8 cellular contexts compared by ENCODE assay signal in genomic region chr1:9942939-9943807, GRCh38. TPM values are rescaled to one million over a fixed set of nuclear protein-coding genes. Genes with fewer than 3 reads are reported as not detected.
DNase-seq lines count a peak whose midpoint lies in the region; ATAC-seq, FAIRE-seq and TF ChIP-seq lines count a peak whose summit lies in the region.

TSS of gene LZIC (minus strand) at chr1:9943391. CDS start at chr1:9936619, 6,772 bp downstream.
TSS of gene NMNAT1 (plus strand) at chr1:9943475. CDS start at chr1:9972074, 28,599 bp downstream.

- DNase-seq in BE2C (peak; percentile 84), GM19239 (ENCODE audit: insufficient read length, low spot score) (peak; percentile 74), NCI-H526 (lab: John Stamatoyannopoulos, UW) (peak; percentile 27 to 90), coronary artery (ENCODE audit: low spot score) (peak; percentile 94), left kidney (ENCODE audit: low read depth, low spot score) (peak; percentile 97)
- peak; percentile 98 for DNase-seq in activated CD4-positive, alpha-beta T cell treated with anti-CD3 and anti-CD28 coated beads, Interleukin-2, amount 10 ng/mL, durations not matched to agents 24 days and 14 days
- DNase-seq in stimulated activated CD4-positive, alpha-beta T cell treated with anti-CD3 and anti-CD28 coated beads, Interleukin-1b, Interleukin-23, amount 100 ng/mL, for 4 hours (ENCODE audit: low read depth in 2 of 2) = peak; percentile 77 to 82

- peaks cover 11% of the 10 kb centered on the region for H3K4me1 Mint-ChIP-seq in activated CD4-positive, alpha-beta T cell treated with anti-CD3 and anti-CD28 coated beads, Interleukin-2, amount 10 ng/mL, durations not matched to agents 24 days and 14 days

- no peaks in the 10 kb centered on the region for H3K9me3 ChIP-seq in BE2C

- H3K4me3 ChIP-seq in BE2C (ENCODE audit: low read depth, low read length) (peak within 1 kb of the TSS; percentile 91), coronary artery (peak within 1 kb of the TSS; percentile 90)

- TF ChIP-seq CTCF in BE2C (IDR thresholded peaks at IDR 0.05; ENCODE audit: low read depth, low read length) (no peak), coronary artery (IDR thresholded peaks at IDR 0.05) (no peak)

- H3K27me3 Mint-ChIP-seq in activated CD4-positive, alpha-beta T cell treated with anti-CD3 and anti-CD28 coated beads, Interleukin-2, amount 10 ng/mL, durations not matched to agents 24 days and 14 days = no peaks in the 10 kb centered on the region

- H3K27ac ChIP-seq in coronary artery = peak within 1 kb of the TSS; percentile 81 to 89

- no peaks in the 10 kb centered on the region for H3K4me1 ChIP-seq in BE2C

- no peaks in the 10 kb centered on the region for H3K9me3 Mint-ChIP-seq in activated CD4-positive, alpha-beta T cell treated with anti-CD3 and anti-CD28 coated beads, Interleukin-2, amount 10 ng/mL, durations not matched to agents 24 days and 14 days

- ATAC-seq in HG03439 (IDR thresholded peaks at IDR 0.05; ENCODE audit: unreplicated experiment) = peak; percentile 89

- no peaks in the 10 kb centered on the region for H3K27me3 ChIP-seq in BE2C

- no peaks in the 10 kb centered on the region for H3K36me3 ChIP-seq in BE2C

- peak within 1 kb of the TSS; percentile 95 for H3K4me3 Mint-ChIP-seq in activated CD4-positive, alpha-beta T cell treated with anti-CD3 and anti-CD28 coated beads, Interleukin-2, amount 10 ng/mL, durations not matched to agents 24 days and 14 days

- peaks cover 14% of the 10 kb centered on the region for H3K36me3 Mint-ChIP-seq in activated CD4-positive, alpha-beta T cell treated with anti-CD3 and anti-CD28 coated beads, Interleukin-2, amount 10 ng/mL, durations not matched to agents 24 days and 14 days (ENCODE audit: low read depth)

- H3K27ac Mint-ChIP-seq in activated CD4-positive, alpha-beta T cell treated with anti-CD3 and anti-CD28 coated beads, Interleukin-2, amount 10 ng/mL, durations not matched to agents 24 days and 14 days = peak within 1 kb of the TSS; percentile 95

- FAIRE-seq in GM19239 (lab: Jason Lieb, UNC) = peak; percentile 89

- intact Hi-C loops in activated CD4-positive, alpha-beta T cell treated with anti-CD3 and anti-CD28 coated beads, Interleukin-2, amount 10 ng/mL, durations not matched to agents 24 days and 14 days (cut with micrococcal nuclease) = loop anchor here (1.0 to 2.0 kb wide), 5 partner anchors 33 to 486 kb away; partner anchors contain the start of gene CTNNBIP1

RNA-seq across cellular contexts. Expression of gene LZIC, which starts in this region (rescaled TPM):
- polyA plus RNA-seq in BE2C (2012; ENCODE audit: insufficient read depth, insufficient read length, low read depth) = 11.1 TPM
- 35.1 and 35.9 TPM in 2 replicates for total RNA-seq in activated CD4-positive, alpha-beta T cell treated with anti-CD3 and anti-CD28 coated beads, Interleukin-2, amount 10 ng/mL, durations not matched to agents 24 days and 14 days

RNA-seq across cellular contexts. Expression of gene NMNAT1, which starts in this region (rescaled TPM):
- 3.5 TPM for polyA plus RNA-seq in BE2C (2012; ENCODE audit: insufficient read depth, insufficient read length, low read depth)
- total RNA-seq in activated CD4-positive, alpha-beta T cell treated with anti-CD3 and anti-CD28 coated beads, Interleukin-2, amount 10 ng/mL, durations not matched to agents 24 days and 14 days = 5.7 and 6.0 TPM in 2 replicates

Comparison
In these comparisons a context has a peak if more than half of its experiments do, and no peak if none do; other contexts are left out.
1. Peak in every context shown above with its lines: DNase-seq, ATAC-seq, H3K4me3 ChIP-seq and H3K27ac ChIP-seq.